Comparison of ENCODE assay signal across 8 cellular contexts in the genomic region with DNA sequence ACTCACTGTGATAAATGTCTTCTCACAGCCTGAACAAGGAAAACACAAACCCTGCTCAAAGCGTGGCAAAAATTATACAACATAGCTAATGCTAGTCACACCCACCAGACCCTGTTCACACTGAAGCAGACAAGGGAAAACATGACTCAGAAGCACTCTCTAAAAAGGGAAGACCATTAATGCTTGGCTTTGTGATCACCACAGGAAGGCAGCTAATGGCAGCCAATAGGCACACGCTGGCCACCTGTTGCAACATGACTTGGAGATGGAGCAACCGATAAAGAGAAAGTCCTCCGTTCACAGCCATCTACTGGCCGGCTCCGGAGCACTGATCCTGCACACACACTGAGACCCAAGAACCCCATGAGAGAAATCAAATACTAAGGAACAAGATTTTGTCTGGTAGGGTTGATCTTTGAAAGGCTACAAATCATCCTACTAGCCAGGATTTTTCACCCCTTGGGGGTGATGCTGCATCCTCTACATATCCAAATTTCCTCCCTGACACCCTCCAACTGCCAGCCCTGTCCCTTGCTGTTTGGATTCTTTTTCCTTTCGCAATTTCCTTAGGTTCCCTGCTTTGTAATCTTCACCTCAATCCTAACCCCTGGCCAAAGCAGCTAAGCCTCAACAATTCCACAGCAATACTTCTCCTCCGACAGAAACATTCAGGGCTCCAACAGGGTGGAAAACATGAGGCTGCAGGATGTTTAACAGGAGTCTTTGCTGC. TPM values are rescaled to one million over a fixed set of nuclear protein-coding genes. Genes with fewer than 3 reads are reported as not detected.
DNase-seq lines count a peak whose midpoint lies in the region; ATAC-seq lines count a peak whose summit lies in the region.

No MANE protein-coding gene starts in this region.

- CTCF ChIA-PET in activated CD4-positive, alpha-beta T cell treated with anti-CD3 and anti-CD28 coated beads for 36 hours (lab: Charles Lee): interaction anchor here (0.7 to 1.6 kb wide), 3 partner anchors 12 to 201 kb away, joined by 3 to 4 read pairs (median 3); no protein-coding TSS in a partner anchor
- CTCF ChIA-PET in activated CD4-positive, alpha-beta memory T cell treated with anti-CD3 and anti-CD28 coated beads for 36 hours (lab: Charles Lee): no interaction called here

- no peaks in the 10 kb centered on the region for H3K9me3 Mint-ChIP-seq in activated CD4-positive, alpha-beta T cell treated with anti-CD3 and anti-CD28 coated beads for 36 hours (ENCODE audit: low read depth)
- no peaks in the 10 kb centered on the region for H3K9me3 Mint-ChIP-seq in activated CD4-positive, alpha-beta memory T cell treated with anti-CD3 and anti-CD28 coated beads for 36 hours

- DNase-seq in activated CD4-positive, alpha-beta T cell treated with anti-CD3 and anti-CD28 coated beads for 36 hours: peak; percentile 25
- no peak for DNase-seq in activated CD4-positive, alpha-beta T cell treated with anti-CD3 and anti-CD28 coated beads for 1 hour
- peak; percentile 77 for DNase-seq in NCI-H146 treated with DMSO at 0.1 percent for 48 hours (lab: John Stamatoyannopoulos, UW; ENCODE audit: unreplicated experiment)
- DNase-seq in activated CD4-positive, alpha-beta memory T cell treated with anti-CD3 and anti-CD28 coated beads for 36 hours: no peak
- DNase-seq in glomerular visceral epithelial cell (ENCODE audit: extremely low spot score): peak; percentile 60
- DNase-seq in occipital lobe (lab: John Stamatoyannopoulos, UW): peak; percentile 50
- no peak for DNase-seq in germinal center (ENCODE audit: low spot score)

- H3K36me3 Mint-ChIP-seq in activated CD4-positive, alpha-beta T cell treated with anti-CD3 and anti-CD28 coated beads for 36 hours (ENCODE audit: low read depth): peaks cover 47% of the 10 kb centered on the region
- peaks cover 47% of the 10 kb centered on the region for H3K36me3 Mint-ChIP-seq in activated CD4-positive, alpha-beta memory T cell treated with anti-CD3 and anti-CD28 coated beads for 36 hours

- POLR2A ChIA-PET in activated CD4-positive, alpha-beta T cell treated with anti-CD3 and anti-CD28 coated beads for 36 hours (lab: Charles Lee): interaction anchor here (0.6 kb wide), 1 partner anchor 28 kb away, joined by 3 read pairs; no protein-coding TSS in a partner anchor
- POLR2A ChIA-PET in activated CD4-positive, alpha-beta memory T cell treated with anti-CD3 and anti-CD28 coated beads for 36 hours (lab: Charles Lee): no interaction called here

- no peaks in the 10 kb centered on the region for H3K27me3 Mint-ChIP-seq in activated CD4-positive, alpha-beta T cell treated with anti-CD3 and anti-CD28 coated beads for 36 hours
- H3K27me3 Mint-ChIP-seq in activated CD4-positive, alpha-beta memory T cell treated with anti-CD3 and anti-CD28 coated beads for 36 hours: no peaks in the 10 kb centered on the region

- peak overlapping the region; percentile 53 for H3K27ac Mint-ChIP-seq in activated CD4-positive, alpha-beta T cell treated with anti-CD3 and anti-CD28 coated beads for 36 hours
- peak overlapping the region; percentile 36 for H3K27ac Mint-ChIP-seq in activated CD4-positive, alpha-beta memory T cell treated with anti-CD3 and anti-CD28 coated beads for 36 hours

- ATAC-seq in activated CD4-positive, alpha-beta T cell treated with anti-CD3 and anti-CD28 coated beads for 36 hours: no peak
- ATAC-seq in GM18511 (IDR thresholded peaks at IDR 0.05; ENCODE audit: unreplicated experiment): no peak

- intact Hi-C loops in activated CD4-positive, alpha-beta T cell treated with anti-CD3 and anti-CD28 coated beads for 36 hours (cut with DNase I, micrococcal nuclease): loop anchor here in 1 of 2 experiments (10.0 kb wide), 2 partner anchors 948 to 1738 kb away; a partner anchor contains a TSS
- intact Hi-C loops in activated CD4-positive, alpha-beta memory T cell treated with anti-CD3 and anti-CD28 coated beads for 36 hours (cut with micrococcal nuclease): no loop called here

- peaks cover 60% of the 10 kb centered on the region for H3K4me1 Mint-ChIP-seq in activated CD4-positive, alpha-beta T cell treated with anti-CD3 and anti-CD28 coated beads for 36 hours
- H3K4me1 Mint-ChIP-seq in activated CD4-positive, alpha-beta memory T cell treated with anti-CD3 and anti-CD28 coated beads for 36 hours (ENCODE audit: low read depth): peaks cover 58% of the 10 kb centered on the region

- H3K4me3 Mint-ChIP-seq in activated CD4-positive, alpha-beta T cell treated with anti-CD3 and anti-CD28 coated beads for 36 hours: peak overlapping the region; percentile 95
- peak overlapping the region; percentile 88 for H3K4me3 Mint-ChIP-seq in activated CD4-positive, alpha-beta memory T cell treated with anti-CD3 and anti-CD28 coated beads for 36 hours

RNA-seq across cellular contexts. Expression of a gene that starts 3.2 kb away (rescaled TPM):
- 10 to 100 TPM; 21.6 to 23.1 TPM for total RNA-seq in activated CD4-positive, alpha-beta T cell treated with anti-CD3 and anti-CD28 coated beads for 36 hours
- 10 to 100 TPM; 18.2 to 19.1 TPM for total RNA-seq in activated CD4-positive, alpha-beta memory T cell treated with anti-CD3 and anti-CD28 coated beads for 36 hours
- 40.7 TPM for total RNA-seq in occipital lobe

RNA-seq across cellular contexts. Expression of a gene that starts 45.1 kb away (rescaled TPM):
- total RNA-seq in activated CD4-positive, alpha-beta T cell treated with anti-CD3 and anti-CD28 coated beads for 36 hours: not detected
- total RNA-seq in activated CD4-positive, alpha-beta memory T cell treated with anti-CD3 and anti-CD28 coated beads for 36 hours: not detected
- total RNA-seq in occipital lobe: not detected

RNA-seq across cellular contexts. Expression of a gene that starts 51.5 kb away (rescaled TPM):
- not detected for total RNA-seq in activated CD4-positive, alpha-beta T cell treated with anti-CD3 and anti-CD28 coated beads for 36 hours
- total RNA-seq in activated CD4-positive, alpha-beta memory T cell treated with anti-CD3 and anti-CD28 coated beads for 36 hours: not detected
- total RNA-seq in occipital lobe: not detected

Comparison
In these comparisons a context has a peak if more than half of its experiments do, and no peak if none do; other contexts are left out.
1. DNase-seq: peak in activated CD4-positive, alpha-beta T cell treated with anti-CD3 and anti-CD28 coated beads for 36 hours (single experiment), NCI-H146 treated with DMSO at 0.1 percent for 48 hours (single experiment), glomerular visceral epithelial cell (single experiment) and occipital lobe (single experiment); none in activated CD4-positive, alpha-beta T cell treated with anti-CD3 and anti-CD28 coated beads for 1 hour (single experiment), activated CD4-positive, alpha-beta memory T cell treated with anti-CD3 and anti-CD28 coated beads for 36 hours (single experiment) and germinal center (single experiment).